ENCODE assay signal across 2 cellular contexts in the genomic region with DNA sequence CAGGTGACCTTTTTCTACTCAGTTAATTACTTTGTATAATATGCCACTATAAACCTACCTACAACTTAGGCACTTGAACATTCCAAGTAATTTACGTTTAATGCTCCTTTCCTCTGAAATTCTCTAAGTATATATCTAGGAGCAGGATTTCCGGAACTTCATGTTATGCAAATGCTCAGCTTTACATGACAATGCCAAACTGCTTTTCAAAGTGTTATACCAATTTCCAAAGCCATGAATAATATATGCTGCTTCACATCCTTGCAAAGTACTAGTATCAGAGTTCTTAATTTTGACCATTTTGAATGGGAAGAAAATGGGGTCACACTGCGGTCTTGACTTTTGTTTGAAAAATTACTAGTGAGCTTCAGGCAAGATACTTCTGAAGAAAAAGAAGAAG.
TF ChIP-seq lines count a peak whose summit lies in the region.

No MANE protein-coding gene starts in this region.

TF ChIP-seq in GM23338, 12 proteins besides CTCF, POLR2A, EP300 and RAD21:
- peak; percentile 93 for TF ChIP-seq NANOG (IDR thresholded peaks at IDR 0.05; ENCODE audit: borderline replicate concordance)
- TF ChIP-seq, protein P1, sequence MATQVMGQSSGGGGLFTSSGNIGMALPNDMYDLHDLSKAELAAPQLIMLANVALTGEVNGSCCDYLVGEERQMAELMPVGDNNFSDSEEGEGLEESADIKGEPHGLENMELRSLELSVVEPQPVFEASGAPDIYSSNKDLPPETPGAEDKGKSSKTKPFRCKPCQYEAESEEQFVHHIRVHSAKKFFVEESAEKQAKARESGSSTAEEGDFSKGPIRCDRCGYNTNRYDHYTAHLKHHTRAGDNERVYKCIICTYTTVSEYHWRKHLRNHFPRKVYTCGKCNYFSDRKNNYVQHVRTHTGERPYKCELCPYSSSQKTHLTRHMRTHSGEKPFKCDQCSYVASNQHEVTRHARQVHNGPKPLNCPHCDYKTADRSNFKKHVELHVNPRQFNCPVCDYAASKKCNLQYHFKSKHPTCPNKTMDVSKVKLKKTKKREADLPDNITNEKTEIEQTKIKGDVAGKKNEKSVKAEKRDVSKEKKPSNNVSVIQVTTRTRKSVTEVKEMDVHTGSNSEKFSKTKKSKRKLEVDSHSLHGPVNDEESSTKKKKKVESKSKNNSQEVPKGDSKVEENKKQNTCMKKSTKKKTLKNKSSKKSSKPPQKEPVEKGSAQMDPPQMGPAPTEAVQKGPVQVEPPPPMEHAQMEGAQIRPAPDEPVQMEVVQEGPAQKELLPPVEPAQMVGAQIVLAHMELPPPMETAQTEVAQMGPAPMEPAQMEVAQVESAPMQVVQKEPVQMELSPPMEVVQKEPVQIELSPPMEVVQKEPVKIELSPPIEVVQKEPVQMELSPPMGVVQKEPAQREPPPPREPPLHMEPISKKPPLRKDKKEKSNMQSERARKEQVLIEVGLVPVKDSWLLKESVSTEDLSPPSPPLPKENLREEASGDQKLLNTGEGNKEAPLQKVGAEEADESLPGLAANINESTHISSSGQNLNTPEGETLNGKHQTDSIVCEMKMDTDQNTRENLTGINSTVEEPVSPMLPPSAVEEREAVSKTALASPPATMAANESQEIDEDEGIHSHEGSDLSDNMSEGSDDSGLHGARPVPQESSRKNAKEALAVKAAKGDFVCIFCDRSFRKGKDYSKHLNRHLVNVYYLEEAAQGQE (IDR thresholded peaks at IDR 0.05; ENCODE audit: unreplicated experiment): no peak

TF ChIP-seq in H1, 55 proteins besides CTCF, POLR2A, EP300 and RAD21:
- TF ChIP-seq POU5F1 (IDR thresholded peaks at IDR 0.05; ENCODE audit: low read depth, low read length): peak; percentile 54; the same call in 1 of the 2 replicates
- TF ChIP-seq GABPA (IDR thresholded peaks at IDR 0.05; ENCODE audit: borderline replicate concordance, insufficient read depth, low read length): no peak
